1 cellular context compared by ENCODE assay signal in the genomic region with DNA sequence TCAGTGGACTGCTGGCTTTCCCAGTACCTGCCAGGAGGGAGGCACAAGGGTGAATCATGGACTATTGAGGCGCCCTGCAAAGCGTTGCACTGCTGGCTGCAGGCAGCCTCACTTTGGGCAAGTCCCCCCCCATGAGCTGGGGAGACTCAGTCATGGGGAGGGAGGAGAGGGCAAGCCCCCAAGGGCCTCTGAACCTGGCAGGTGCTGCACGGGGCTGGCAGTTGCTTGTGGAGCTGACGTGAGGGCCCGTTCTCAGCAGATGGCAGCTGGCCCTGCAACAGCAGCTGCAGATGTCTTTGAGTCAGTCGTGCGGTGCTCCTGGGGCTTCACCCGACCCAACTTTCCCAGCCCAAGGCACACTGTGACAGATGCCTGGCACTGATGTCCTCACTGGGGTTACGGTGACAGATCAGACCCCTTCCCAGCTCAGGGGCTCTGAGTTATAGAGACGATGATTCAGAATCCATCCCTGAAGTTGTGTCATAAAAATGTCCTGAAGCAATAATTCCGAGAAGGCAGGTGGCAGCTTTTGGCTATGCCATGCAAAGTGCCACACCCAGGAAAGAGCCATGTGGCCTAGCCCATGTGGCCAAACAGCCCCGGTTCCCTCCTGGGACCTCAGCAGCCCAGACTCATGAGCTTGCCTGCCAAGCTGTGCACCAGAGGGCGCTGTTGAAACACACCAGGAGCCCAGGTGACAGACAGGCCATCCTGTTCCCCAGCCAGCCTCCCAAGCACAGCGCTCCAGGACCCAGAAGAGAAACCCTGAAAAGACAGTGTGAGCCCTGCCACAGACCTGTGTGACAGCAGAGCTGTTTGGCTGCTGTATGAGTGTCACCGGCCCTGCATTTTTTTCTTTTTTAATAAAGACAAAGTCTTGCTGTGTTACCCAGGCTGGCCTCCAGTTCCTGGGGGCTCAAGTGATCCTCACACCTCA.
TF ChIP-seq lines count a peak whose summit lies in the region.

No MANE protein-coding gene starts in this region.

TF ChIP-seq in WTC11, 78 proteins besides CTCF, POLR2A, EP300 and RAD21 (continued from another document):
- TF ChIP-seq, protein P1, sequence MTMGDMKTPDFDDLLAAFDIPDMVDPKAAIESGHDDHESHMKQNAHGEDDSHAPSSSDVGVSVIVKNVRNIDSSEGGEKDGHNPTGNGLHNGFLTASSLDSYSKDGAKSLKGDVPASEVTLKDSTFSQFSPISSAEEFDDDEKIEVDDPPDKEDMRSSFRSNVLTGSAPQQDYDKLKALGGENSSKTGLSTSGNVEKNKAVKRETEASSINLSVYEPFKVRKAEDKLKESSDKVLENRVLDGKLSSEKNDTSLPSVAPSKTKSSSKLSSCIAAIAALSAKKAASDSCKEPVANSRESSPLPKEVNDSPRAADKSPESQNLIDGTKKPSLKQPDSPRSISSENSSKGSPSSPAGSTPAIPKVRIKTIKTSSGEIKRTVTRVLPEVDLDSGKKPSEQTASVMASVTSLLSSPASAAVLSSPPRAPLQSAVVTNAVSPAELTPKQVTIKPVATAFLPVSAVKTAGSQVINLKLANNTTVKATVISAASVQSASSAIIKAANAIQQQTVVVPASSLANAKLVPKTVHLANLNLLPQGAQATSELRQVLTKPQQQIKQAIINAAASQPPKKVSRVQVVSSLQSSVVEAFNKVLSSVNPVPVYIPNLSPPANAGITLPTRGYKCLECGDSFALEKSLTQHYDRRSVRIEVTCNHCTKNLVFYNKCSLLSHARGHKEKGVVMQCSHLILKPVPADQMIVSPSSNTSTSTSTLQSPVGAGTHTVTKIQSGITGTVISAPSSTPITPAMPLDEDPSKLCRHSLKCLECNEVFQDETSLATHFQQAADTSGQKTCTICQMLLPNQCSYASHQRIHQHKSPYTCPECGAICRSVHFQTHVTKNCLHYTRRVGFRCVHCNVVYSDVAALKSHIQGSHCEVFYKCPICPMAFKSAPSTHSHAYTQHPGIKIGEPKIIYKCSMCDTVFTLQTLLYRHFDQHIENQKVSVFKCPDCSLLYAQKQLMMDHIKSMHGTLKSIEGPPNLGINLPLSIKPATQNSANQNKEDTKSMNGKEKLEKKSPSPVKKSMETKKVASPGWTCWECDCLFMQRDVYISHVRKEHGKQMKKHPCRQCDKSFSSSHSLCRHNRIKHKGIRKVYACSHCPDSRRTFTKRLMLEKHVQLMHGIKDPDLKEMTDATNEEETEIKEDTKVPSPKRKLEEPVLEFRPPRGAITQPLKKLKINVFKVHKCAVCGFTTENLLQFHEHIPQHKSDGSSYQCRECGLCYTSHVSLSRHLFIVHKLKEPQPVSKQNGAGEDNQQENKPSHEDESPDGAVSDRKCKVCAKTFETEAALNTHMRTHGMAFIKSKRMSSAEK (CRISPR knock-in tag; IDR thresholded peaks at IDR 0.05; ENCODE audit: borderline replicate concordance) = no peak
- TF ChIP-seq HMGA2 (CRISPR knock-in tag; IDR thresholded peaks at IDR 0.05) (no peak), FOXJ3 (CRISPR knock-in tag; IDR thresholded peaks at IDR 0.05; ENCODE audit: borderline replicate concordance) (no peak)
TF ChIP-seq in WTC11: peak in this region for 2.
